ENCODE assay signal across 17 cellular contexts in the genomic region with DNA sequence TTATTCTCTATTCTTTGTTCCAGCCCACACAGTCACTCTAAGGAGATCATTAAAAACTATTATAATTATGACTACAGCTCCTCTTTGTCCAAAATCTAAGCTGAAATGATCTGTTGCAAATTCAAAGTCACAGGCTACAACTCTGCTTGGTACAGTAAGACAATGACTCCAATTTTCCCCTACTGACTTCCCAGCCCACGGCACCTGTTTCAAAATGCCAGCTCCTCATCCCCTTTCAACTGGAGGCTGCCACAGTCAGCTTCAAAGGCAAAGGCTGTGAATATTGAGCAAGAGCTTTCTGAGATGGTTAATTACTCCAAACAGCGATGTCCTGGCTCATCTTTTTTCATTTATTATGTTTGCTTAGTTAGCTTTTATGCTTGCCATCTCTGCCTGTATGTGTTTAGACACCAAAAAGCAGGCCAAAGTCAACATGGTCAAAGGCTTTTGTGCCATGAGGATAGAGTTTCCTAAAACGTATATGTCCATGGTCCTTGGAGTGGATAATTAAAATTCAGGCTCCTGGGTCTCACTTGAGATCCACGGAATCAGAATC.
A peak's percentile ranks its signal among the peaks of the same experiment; 100 is the strongest.
DNase-seq lines count a peak whose midpoint lies in the region; ATAC-seq and TF ChIP-seq lines count a peak whose summit lies in the region.
"Had no signal": no experiment of that assay in that cellular context is flagged by ENCODE, and none has a peak within 500 bp of the region (broad histone marks: within the 10 kb centered on the region; RNA-seq: fewer than 3 reads in every experiment).

No MANE protein-coding gene starts in this region.

- H3K4me1 Mint-ChIP-seq in activated naive CD4-positive, alpha-beta T cell treated with anti-CD3 and anti-CD28 coated beads, Interleukin-2, amount 50 U/mL, for 24 hours = peaks cover 76% of the 10 kb centered on the region
- H3K4me1 Mint-ChIP-seq in stimulated activated effector memory CD8-positive, alpha-beta T cell treated with anti-CD3 and anti-CD28 coated beads, Interleukin-12 subunit alpha, Interleukin-12 subunit beta, amount 100 ng/mL, for 72 hours = peaks cover 33% of the 10 kb centered on the region
- no peaks in the 10 kb centered on the region for H3K4me1 Mint-ChIP-seq in WTC11
- H3K4me1 Mint-ChIP-seq: mesothelial cell of epicardium had no signal

- CTCF ChIA-PET in WTC11 (lab: Charles Lee) = no interaction called here

- no peaks in the 10 kb centered on the region for H3K27me3 Mint-ChIP-seq in activated naive CD4-positive, alpha-beta T cell treated with anti-CD3 and anti-CD28 coated beads, Interleukin-2, amount 50 U/mL, for 24 hours
- peaks cover 2% of the 10 kb centered on the region for H3K27me3 Mint-ChIP-seq in WTC11 (ENCODE audit: low read depth)

- ATAC-seq in stimulated activated effector memory CD8-positive, alpha-beta T cell treated with anti-CD3 and anti-CD28 coated beads, Interleukin-12 subunit alpha, Interleukin-12 subunit beta, amount 100 ng/mL, for 72 hours = no peak
- no peak for ATAC-seq in WTC11
- ATAC-seq: SK-N-SH treated with all-trans-retinoic acid at 6 μM for 48 hours, upper lobe of right lung had no signal

- no peak for TF ChIP-seq CTCF in WTC11 (IDR thresholded peaks at IDR 0.05)

- DNase-seq in activated naive CD4-positive, alpha-beta T cell treated with Interleukin-2 at 50 U/mL for 16 hours = no peak
- peak; percentile 94 for DNase-seq in NCI-H1092 treated with DMSO at 0.1 percent for 48 hours (lab: John Stamatoyannopoulos, UW)
- DNase-seq in SHP77 treated with DMSO at 0.1 percent for 48 hours (lab: John Stamatoyannopoulos, UW) = peak; percentile 42
- DNase-seq in stimulated activated effector memory CD8-positive, alpha-beta T cell treated with anti-CD3 and anti-CD28 coated beads, Interleukin-12 subunit alpha, Interleukin-12 subunit beta, amount 100 ng/mL, for 72 hours (ENCODE audit: low spot score in 2 of 2) = no peak
- no peak for DNase-seq in mucosa of gallbladder (ENCODE audit: low spot score)
- no peak for DNase-seq in 8988T
- DNase-seq in WTC11 (ENCODE audit: low spot score) = no peak
- DNase-seq: BE2C, DMS79, NCI-H2227 treated with DMSO at 0.1 percent for 48 hours, OCI-M1, sigmoid colon, upper lobe of right lung, WERI-Rb-1 had no signal

- peak overlapping the region; percentile 59 for H3K27ac Mint-ChIP-seq in activated naive CD4-positive, alpha-beta T cell treated with anti-CD3 and anti-CD28 coated beads, Interleukin-2, amount 50 U/mL, for 24 hours
- H3K27ac Mint-ChIP-seq in stimulated activated effector memory CD8-positive, alpha-beta T cell treated with anti-CD3 and anti-CD28 coated beads, Interleukin-12 subunit alpha, Interleukin-12 subunit beta, amount 100 ng/mL, for 72 hours = peak overlapping the region; percentile 50
- no peak overlapping the region for H3K27ac Mint-ChIP-seq in WTC11
- H3K27ac Mint-ChIP-seq: mesothelial cell of epicardium had no signal

- POLR2A ChIA-PET in WTC11 (lab: Charles Lee) = no interaction called here

- H3K9me3 Mint-ChIP-seq in activated naive CD4-positive, alpha-beta T cell treated with anti-CD3 and anti-CD28 coated beads, Interleukin-2, amount 50 U/mL, for 24 hours = no peaks in the 10 kb centered on the region
- no peaks in the 10 kb centered on the region for H3K9me3 Mint-ChIP-seq in stimulated activated effector memory CD8-positive, alpha-beta T cell treated with anti-CD3 and anti-CD28 coated beads, Interleukin-12 subunit alpha, Interleukin-12 subunit beta, amount 100 ng/mL, for 72 hours
- no peaks in the 10 kb centered on the region for H3K9me3 Mint-ChIP-seq in WTC11
- H3K9me3 Mint-ChIP-seq: mesothelial cell of epicardium had no signal

- H3K4me3 Mint-ChIP-seq in activated naive CD4-positive, alpha-beta T cell treated with anti-CD3 and anti-CD28 coated beads, Interleukin-2, amount 50 U/mL, for 24 hours = peak overlapping the region; percentile 31
- H3K4me3 Mint-ChIP-seq in stimulated activated effector memory CD8-positive, alpha-beta T cell treated with anti-CD3 and anti-CD28 coated beads, Interleukin-12 subunit alpha, Interleukin-12 subunit beta, amount 100 ng/mL, for 72 hours = no peak overlapping the region
- no peak overlapping the region for H3K4me3 Mint-ChIP-seq in WTC11
- H3K4me3 Mint-ChIP-seq: mesothelial cell of epicardium had no signal

- H3K36me3 Mint-ChIP-seq in activated naive CD4-positive, alpha-beta T cell treated with anti-CD3 and anti-CD28 coated beads, Interleukin-2, amount 50 U/mL, for 24 hours = peaks cover 23% of the 10 kb centered on the region
- peaks cover 62% of the 10 kb centered on the region for H3K36me3 Mint-ChIP-seq in stimulated activated effector memory CD8-positive, alpha-beta T cell treated with anti-CD3 and anti-CD28 coated beads, Interleukin-12 subunit alpha, Interleukin-12 subunit beta, amount 100 ng/mL, for 72 hours
- no peaks in the 10 kb centered on the region for H3K36me3 Mint-ChIP-seq in WTC11
- H3K36me3 Mint-ChIP-seq: mesothelial cell of epicardium had no signal

TF ChIP-seq in WTC11, 78 proteins besides CTCF, POLR2A, EP300 and RAD21:
- no peak for TF ChIP-seq GABPB1 (CRISPR knock-in tag; IDR thresholded peaks at IDR 0.05)
- TF ChIP-seq RELA (CRISPR knock-in tag; IDR thresholded peaks at IDR 0.05; ENCODE audit: borderline replicate concordance) = no peak
- no peak for TF ChIP-seq SOX15 (CRISPR knock-in tag; IDR thresholded peaks at IDR 0.05)
- no peak for TF ChIP-seq ZNF219 (CRISPR knock-in tag; IDR thresholded peaks at IDR 0.05; ENCODE audit: borderline replicate concordance)
- TF ChIP-seq ZNF423 (CRISPR knock-in tag; IDR thresholded peaks at IDR 0.05) = no peak

Comparison
In these comparisons a context has a peak if more than half of its experiments do, and no peak if none do; other contexts are left out.
1. DNase-seq: peak in NCI-H1092 treated with DMSO at 0.1 percent for 48 hours (single experiment) and SHP77 treated with DMSO at 0.1 percent for 48 hours (single experiment); none in activated naive CD4-positive, alpha-beta T cell treated with Interleukin-2 at 50 U/mL for 16 hours (single experiment), stimulated activated effector memory CD8-positive, alpha-beta T cell treated with anti-CD3 and anti-CD28 coated beads, Interleukin-12 subunit alpha, Interleukin-12 subunit beta, amount 100 ng/mL, for 72 hours (0 of 2), mucosa of gallbladder (single experiment), 8988T (single experiment) and WTC11 (single experiment).